Comparison of ENCODE assay signal across 34 cellular contexts in genomic region chr18:30088238-30088637, GRCh38.
"Had no signal": no experiment of that assay in that cellular context is flagged by ENCODE, and none has a peak within 500 bp of the region (broad histone marks: within the 10 kb centered on the region; RNA-seq: fewer than 3 reads in every experiment).

No MANE protein-coding gene starts in this region.

- H3K4me3 Mint-ChIP-seq: activated B cell treated with CpG ODN at 0.5 μM for 24 hours; activated CD4-positive, alpha-beta memory T cell treated with anti-CD3 and anti-CD28 coated beads, Interleukin-2, amount 10 ng/mL, durations not matched to agents 7 days and 5 days; activated CD4-positive, alpha-beta T cell treated with anti-CD3 and anti-CD28 coated beads, Interleukin-2, amount 10 ng/mL, durations not matched to agents 7 days and 5 days; activated CD8-positive, alpha-beta memory T cell treated with anti-CD3 and anti-CD28 coated beads, Interleukin-2, amount 10 ng/mL, durations not matched to agents 7 days and 5 days; activated CD8-positive, alpha-beta T cell treated with anti-CD3 and anti-CD28 coated beads, Interleukin-2, amount 10 ng/mL, durations not matched to agents 7 days and 5 days; activated naive CD4-positive, alpha-beta T cell treated with anti-CD3 and anti-CD28 coated beads, Interleukin-2, amount 10 ng/mL, durations not matched to agents 7 days and 5 days; activated naive CD4-positive, alpha-beta T cell treated with anti-CD3 and anti-CD28 coated beads, Interleukin-2, amount 50 U/mL, for 24 hours; activated naive CD8-positive, alpha-beta T cell; activated naive CD8-positive, alpha-beta T cell treated with anti-CD3 and anti-CD28 coated beads, Interleukin-2, amount 10 ng/mL, durations not matched to agents 7 days and 5 days; activated naive CD8-positive, alpha-beta T cell treated with anti-CD3 and anti-CD28 coated beads, Interleukin-2, amount 50 U/mL, for 24 hours; activated T-cell treated with anti-CD3 and anti-CD28 coated beads, Interleukin-2, amount 50 U/mL, for 24 hours; T-helper 1 cell treated with Interleukin-12 subunit alpha and Interleukin-12 subunit beta and Interleukin-4 antibody, amounts not matched to agents 30 μg/mL and 1 μg/mL, for 36 hours; T-helper 2 cell treated with Interferon-gamma antibody and Interleukin-4, amounts not matched to agents 5 μg/mL and 100 μg/mL, for 36 hours had no signal

- H3K27ac ChIP-seq: ascending aorta, body of pancreas, brain microvascular endothelial cell, breast epithelium, VCaP had no signal

- H3K9me3 Mint-ChIP-seq: activated naive CD8-positive, alpha-beta T cell treated with anti-CD3 and anti-CD28 coated beads, Interleukin-2, amount 50 U/mL, for 24 hours had no signal

- H3K4me3 ChIP-seq: ascending aorta, body of pancreas, breast epithelium had no signal

- H3K4me1 Mint-ChIP-seq: activated B cell treated with CpG ODN at 0.5 μM for 24 hours; activated CD4-positive, alpha-beta memory T cell treated with anti-CD3 and anti-CD28 coated beads, Interleukin-2, amount 10 ng/mL, durations not matched to agents 7 days and 5 days; activated CD4-positive, alpha-beta T cell treated with anti-CD3 and anti-CD28 coated beads, Interleukin-2, amount 10 ng/mL, durations not matched to agents 7 days and 5 days; activated CD8-positive, alpha-beta memory T cell treated with anti-CD3 and anti-CD28 coated beads, Interleukin-2, amount 10 ng/mL, durations not matched to agents 7 days and 5 days; activated naive CD4-positive, alpha-beta T cell treated with anti-CD3 and anti-CD28 coated beads, Interleukin-2, amount 10 ng/mL, durations not matched to agents 7 days and 5 days; activated naive CD4-positive, alpha-beta T cell treated with anti-CD3 and anti-CD28 coated beads, Interleukin-2, amount 50 U/mL, for 24 hours; activated naive CD8-positive, alpha-beta T cell treated with anti-CD3 and anti-CD28 coated beads, Interleukin-2, amount 10 ng/mL, durations not matched to agents 7 days and 5 days; activated naive CD8-positive, alpha-beta T cell treated with anti-CD3 and anti-CD28 coated beads, Interleukin-2, amount 50 U/mL, for 24 hours had no signal

- ATAC-seq: activated CD8-positive, alpha-beta memory T cell treated with anti-CD3 and anti-CD28 coated beads, Interleukin-2, amount 10 ng/mL, durations not matched to agents 7 days and 5 days; activated CD8-positive, alpha-beta T cell treated with anti-CD3 and anti-CD28 coated beads, Interleukin-2, amount 10 ng/mL, durations not matched to agents 7 days and 5 days; activated naive CD8-positive, alpha-beta T cell treated with anti-CD3 and anti-CD28 coated beads, Interleukin-2, amount 50 U/mL, for 24 hours; body of pancreas had no signal

- H3K36me3 ChIP-seq: ascending aorta, brain microvascular endothelial cell, breast epithelium had no signal

- H3K27me3 ChIP-seq: ascending aorta, body of pancreas, brain microvascular endothelial cell, breast epithelium had no signal

- H3K27ac Mint-ChIP-seq: activated B cell treated with CpG ODN at 0.5 μM for 24 hours; activated CD4-positive, alpha-beta memory T cell treated with anti-CD3 and anti-CD28 coated beads, Interleukin-2, amount 10 ng/mL, durations not matched to agents 7 days and 5 days; activated CD4-positive, alpha-beta T cell treated with anti-CD3 and anti-CD28 coated beads, Interleukin-2, amount 10 ng/mL, durations not matched to agents 7 days and 5 days; activated CD8-positive, alpha-beta memory T cell treated with anti-CD3 and anti-CD28 coated beads, Interleukin-2, amount 10 ng/mL, durations not matched to agents 7 days and 5 days; activated CD8-positive, alpha-beta T cell treated with anti-CD3 and anti-CD28 coated beads, Interleukin-2, amount 10 ng/mL, durations not matched to agents 7 days and 5 days; activated naive CD4-positive, alpha-beta T cell treated with anti-CD3 and anti-CD28 coated beads, Interleukin-2, amount 10 ng/mL, durations not matched to agents 7 days and 5 days; activated naive CD4-positive, alpha-beta T cell treated with anti-CD3 and anti-CD28 coated beads, Interleukin-2, amount 50 U/mL, for 24 hours; activated naive CD8-positive, alpha-beta T cell; activated naive CD8-positive, alpha-beta T cell treated with anti-CD3 and anti-CD28 coated beads, Interleukin-2, amount 10 ng/mL, durations not matched to agents 7 days and 5 days; activated naive CD8-positive, alpha-beta T cell treated with anti-CD3 and anti-CD28 coated beads, Interleukin-2, amount 50 U/mL, for 24 hours; activated T-cell treated with anti-CD3 and anti-CD28 coated beads, Interleukin-2, amount 50 U/mL, for 24 hours; activated T-helper 2 cell treated with anti-CD3 and anti-CD28 coated beads, Interferon-gamma antibody, Interleukin-2, Interleukin-4, amounts not matched to agents 10 μg/mL and 5 μg/mL and 100 μg/mL, durations not matched to agents 14 hours and 24 hours and 36 hours; T-helper 1 cell treated with Interleukin-12 subunit alpha and Interleukin-12 subunit beta and Interleukin-4 antibody, amounts not matched to agents 30 μg/mL and 1 μg/mL, for 36 hours; T-helper 2 cell treated with Interferon-gamma antibody and Interleukin-4, amounts not matched to agents 5 μg/mL and 100 μg/mL, for 36 hours had no signal

- DNase-seq: activated B cell treated with CpG ODN at 0.5 μM for 24 hours; activated CD4-positive, alpha-beta memory T cell treated with anti-CD3 and anti-CD28 coated beads, Interleukin-2, amount 10 ng/mL, durations not matched to agents 7 days and 5 days; activated CD4-positive, alpha-beta T cell treated with anti-CD3 and anti-CD28 coated beads for 4 hours; activated CD4-positive, alpha-beta T cell treated with anti-CD3 and anti-CD28 coated beads, Interleukin-2, amount 10 ng/mL, durations not matched to agents 7 days and 5 days; activated CD4-positive, alpha-beta T cell treated with anti-CD3 and anti-CD28 coated beads, Interleukin-2, amount 50 U/mL, for 48 hours; activated CD4-positive, CD25-positive, alpha-beta regulatory T cell treated with anti-CD3 and anti-CD28 coated beads, Interleukin-2, amount 50 U/mL, for 72 hours; activated CD8-positive, alpha-beta memory T cell treated with anti-CD3 and anti-CD28 coated beads for 24 hours; activated CD8-positive, alpha-beta memory T cell treated with anti-CD3 and anti-CD28 coated beads, Interleukin-2, amount 10 ng/mL, durations not matched to agents 7 days and 5 days; activated CD8-positive, alpha-beta memory T cell treated with anti-CD3 and anti-CD28 coated beads, Interleukin-2, amount 50 U/mL, for 48 hours; activated CD8-positive, alpha-beta T cell treated with anti-CD3 and anti-CD28 coated beads, Interleukin-2, amount 10 ng/mL, durations not matched to agents 7 days and 5 days; activated effector memory CD4-positive, alpha-beta T cell treated with Interleukin-2 at 50 U/mL for 16 hours; activated gamma-delta T cell; activated naive CD4-positive, alpha-beta T cell treated with anti-CD3 and anti-CD28 coated beads, Interleukin-2, amount 10 ng/mL, durations not matched to agents 7 days and 5 days; activated naive CD4-positive, alpha-beta T cell treated with Interleukin-2 at 50 U/mL for 16 hours; activated naive CD8-positive, alpha-beta T cell treated with anti-CD3 and anti-CD28 coated beads, Interleukin-2, amount 10 ng/mL, durations not matched to agents 7 days and 5 days; activated naive CD8-positive, alpha-beta T cell treated with anti-CD3 and anti-CD28 coated beads, Interleukin-2, amount 50 U/mL, for 24 hours; activated T-cell treated with anti-CD3 and anti-CD28 coated beads, Interleukin-2, amount 50 U/mL, for 24 hours; activated T-cell treated with anti-CD3 and anti-CD28 coated beads, Interleukin-2, amount 50 U/mL, for 48 hours; amygdala; anterior cingulate cortex; body of pancreas; brain microvascular endothelial cell; central memory CD4-positive, alpha-beta T cell; T-helper 1 cell; T-helper 2 cell; T-helper 9 cell had no signal

- H3K36me3 Mint-ChIP-seq: activated CD8-positive, alpha-beta memory T cell treated with anti-CD3 and anti-CD28 coated beads, Interleukin-2, amount 10 ng/mL, durations not matched to agents 7 days and 5 days; activated naive CD4-positive, alpha-beta T cell treated with anti-CD3 and anti-CD28 coated beads, Interleukin-2, amount 10 ng/mL, durations not matched to agents 7 days and 5 days; activated naive CD4-positive, alpha-beta T cell treated with anti-CD3 and anti-CD28 coated beads, Interleukin-2, amount 50 U/mL, for 24 hours; activated naive CD8-positive, alpha-beta T cell; activated naive CD8-positive, alpha-beta T cell treated with anti-CD3 and anti-CD28 coated beads, Interleukin-2, amount 10 ng/mL, durations not matched to agents 7 days and 5 days had no signal

- H3K27me3 Mint-ChIP-seq: activated B cell treated with CpG ODN at 0.5 μM for 24 hours; activated CD4-positive, alpha-beta memory T cell treated with anti-CD3 and anti-CD28 coated beads, Interleukin-2, amount 10 ng/mL, durations not matched to agents 7 days and 5 days; activated CD4-positive, alpha-beta T cell treated with anti-CD3 and anti-CD28 coated beads, Interleukin-2, amount 10 ng/mL, durations not matched to agents 7 days and 5 days; activated CD8-positive, alpha-beta memory T cell treated with anti-CD3 and anti-CD28 coated beads, Interleukin-2, amount 10 ng/mL, durations not matched to agents 7 days and 5 days; activated naive CD4-positive, alpha-beta T cell treated with anti-CD3 and anti-CD28 coated beads, Interleukin-2, amount 10 ng/mL, durations not matched to agents 7 days and 5 days; activated naive CD4-positive, alpha-beta T cell treated with anti-CD3 and anti-CD28 coated beads, Interleukin-2, amount 50 U/mL, for 24 hours; activated naive CD8-positive, alpha-beta T cell; activated naive CD8-positive, alpha-beta T cell treated with anti-CD3 and anti-CD28 coated beads, Interleukin-2, amount 10 ng/mL, durations not matched to agents 7 days and 5 days; activated naive CD8-positive, alpha-beta T cell treated with anti-CD3 and anti-CD28 coated beads, Interleukin-2, amount 50 U/mL, for 24 hours; activated T-cell treated with anti-CD3 and anti-CD28 coated beads, Interleukin-2, amount 50 U/mL, for 24 hours had no signal

- H3K9me3 ChIP-seq: ascending aorta, body of pancreas, breast epithelium had no signal

- H3K4me1 ChIP-seq: ascending aorta, body of pancreas, breast epithelium had no signal
